13 cellular contexts compared by ENCODE assay signal in the genomic region with DNA sequence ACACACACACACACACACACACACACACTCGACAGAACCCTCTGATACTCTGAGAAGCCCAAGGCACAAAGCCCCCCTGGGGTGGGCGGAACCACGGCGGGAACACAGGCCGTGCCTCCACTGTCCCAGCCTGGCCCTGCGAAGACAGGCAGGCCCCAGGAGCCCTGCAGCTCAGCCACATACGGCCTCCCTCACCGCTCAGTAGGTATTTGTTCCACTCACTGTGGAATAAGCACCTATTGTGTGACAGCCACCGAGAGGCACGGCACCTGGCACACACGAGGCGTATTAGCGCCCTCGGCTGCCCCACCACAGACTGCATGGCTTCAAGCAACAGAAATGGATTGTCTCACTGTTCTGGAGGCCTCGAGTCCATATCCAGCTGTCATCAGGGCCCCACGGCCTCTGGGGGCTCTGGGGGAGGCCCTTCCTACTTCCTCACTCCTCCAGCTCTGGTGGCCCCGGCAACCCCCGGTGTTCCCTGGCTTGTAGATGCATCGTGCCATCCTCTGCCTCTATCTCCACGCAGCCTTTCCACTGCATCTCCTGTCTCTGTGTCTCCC.
DNase-seq lines count a peak whose midpoint lies in the region; ATAC-seq, FAIRE-seq and TF ChIP-seq lines count a peak whose summit lies in the region.
"Had no signal": no experiment of that assay in that cellular context is flagged by ENCODE, and none has a peak within 500 bp of the region (broad histone marks: within the 10 kb centered on the region; RNA-seq: fewer than 3 reads in every experiment).

No MANE protein-coding gene starts in this region.

- dilution Hi-C loops in IMR-90 (cut with HindIII; ENCODE audit: low sequenced_read_pairs, unreplicated experiment), result no loop called here

- no peaks in the 10 kb centered on the region for H3K9me3 Mint-ChIP-seq in nephron progenitor cell

- H2AK5ac ChIP-seq in IMR-90 (ENCODE audit: low read depth, low read length) (peak overlapping the region; percentile 71), H1 (ENCODE audit: low read depth, low read length) (peak overlapping the region; percentile 89)

- H3K9me3 ChIP-seq in IMR-90 (ENCODE audit: control insufficient read depth, insufficient read depth, low read length), result no peaks in the 10 kb centered on the region
- H3K9me3 ChIP-seq in H1 (ENCODE audit: insufficient read depth in 2 of 2, low read depth in 1 of 2, low read length in 1 of 2), result no peaks in the 10 kb centered on the region
- H3K9me3 ChIP-seq: neutrophil had no signal

- H3K79me2 ChIP-seq in H1 (ENCODE audit: control insufficient read depth in 1 of 2, insufficient read depth in 2 of 2, low read length in 2 of 2), result peaks cover 15 to 97% of the 10 kb centered on the region in 2 experiments

- ATAC-seq in IMR-90 (ENCODE audit: low read depth) (no peak), GM21367 (IDR thresholded peaks at IDR 0.05; ENCODE audit: unreplicated experiment) (no peak), GM21717 (IDR thresholded peaks at IDR 0.05; ENCODE audit: unreplicated experiment) (no peak)
- ATAC-seq: esophagus mucosa had no signal

- H2BK20ac ChIP-seq in IMR-90 (ENCODE audit: low read depth, low read length) (no peak overlapping the region), H1 (ENCODE audit: low read length) (0 out of 2 replicates have a peak overlapping the region, but pooled peaks have one; percentile 23)

- BruUV-seq in IMR-90 (replicated peaks; lab: Mats Ljungman, UMichigan), result no TSS peak

- H3K27ac ChIP-seq in IMR-90 (ENCODE audit: insufficient read depth, low read length) (no peak overlapping the region), H1 (ENCODE audit: low read depth, low read length) (peak overlapping the region; percentile 73)
- H3K27ac ChIP-seq: neutrophil had no signal

- CTCF ChIA-PET in IMR-90 (lab: Yijun Ruan, JAX), result no interaction called here
- CTCF ChIA-PET in H1 (lab: Charles Lee; ENCODE audit: partially characterized antibody), result interaction anchor here (0.9 to 4.4 kb wide), 11 partner anchors 8 to 263 kb away, joined by 3 to 20 read pairs (median 3); no protein-coding TSS in a partner anchor

- H4K20me1 ChIP-seq in IMR-90 (ENCODE audit: insufficient read depth, low read length) (peaks cover 99% of the 10 kb centered on the region), H1 (replicated peaks in 1 of 2; ENCODE audit: control insufficient read depth in 1 of 2, insufficient read depth in 2 of 2, low read length in 2 of 2) (peaks cover 33 to 50% of the 10 kb centered on the region in 2 experiments)

- peak overlapping the region; percentile 96 for H2BK12ac ChIP-seq in H1 (ENCODE audit: low read depth, low read length)

- POLR2A ChIA-PET in IMR-90 (lab: Charles Lee; ENCODE audit: unreplicated experiment), result no interaction called here
- POLR2A ChIA-PET in H1 (lab: Charles Lee; ENCODE audit: partially characterized antibody), result interaction anchor here (0.7 to 3.7 kb wide), 8 partner anchors 9 to 112 kb away, joined by 3 to 32 read pairs (median 4); no protein-coding TSS in a partner anchor

- H3K18ac ChIP-seq in IMR-90 (ENCODE audit: low read depth, low read length) (no peak overlapping the region), H1 (ENCODE audit: extremely low read depth, low read length) (peak overlapping the region; percentile 52)

- peaks cover 34% of the 10 kb centered on the region for H3K4me1 ChIP-seq in IMR-90 (ENCODE audit: control insufficient read depth, insufficient read depth, low read length)
- peaks cover 7 to 67% (median 46%) of the 10 kb centered on the region in 4 experiments for H3K4me1 ChIP-seq in H1 (replicated peaks in 1 of 4; ENCODE audit: control insufficient read depth in 3 of 4, insufficient read depth in 4 of 4, low read length in 3 of 4)

- peak overlapping the region; percentile 18 for H3K4me3 Mint-ChIP-seq in nephron progenitor cell

- H4K5ac ChIP-seq in IMR-90 (ENCODE audit: low read depth, low read length), result 0 out of 2 replicates have a peak overlapping the region, but pooled peaks have one; percentile 16
- no peak overlapping the region for H4K5ac ChIP-seq in H1 (ENCODE audit: insufficient read length, low read depth, low read length)

- TF ChIP-seq EP300 in H1 (IDR thresholded peaks at IDR 0.05; ENCODE audit: borderline replicate concordance in 1 of 2, low read depth in 2 of 2, low read length in 2 of 2), result no peak

- H3K79me1 ChIP-seq in IMR-90 (ENCODE audit: low read depth in 1 of 2, low read length in 2 of 2), result peaks cover 35 to 97% of the 10 kb centered on the region in 2 experiments
- peaks cover 54% of the 10 kb centered on the region for H3K79me1 ChIP-seq in H1 (ENCODE audit: low read depth, low read length)

- intact Hi-C loops in IMR-90 (cut with micrococcal nuclease), result no loop called here

- peaks cover 30% of the 10 kb centered on the region for H3K9me1 ChIP-seq in IMR-90 (ENCODE audit: insufficient read depth, low read length)

- TF ChIP-seq POLR2A in IMR-90 (IDR thresholded peaks at IDR 0.05; ENCODE audit: low read depth, low read length) (no peak), H1 (IDR thresholded peaks at IDR 0.05; ENCODE audit: control extremely low read depth in 1 of 2, low read depth in 2 of 2, low read length in 2 of 2) (no peak)

- H4K91ac ChIP-seq in IMR-90 (ENCODE audit: insufficient read depth, low read depth, low read length), result peak overlapping the region; percentile 33; the same call in 1 of the 2 replicates
- no peak overlapping the region for H4K91ac ChIP-seq in H1 (replicated peaks; ENCODE audit: insufficient read length, low read length)

- H3K4me2 ChIP-seq in IMR-90 (ENCODE audit: low read depth, low read length) (no peak overlapping the region), H1 (ENCODE audit: insufficient read depth in 1 of 2, low read depth in 2 of 2, low read length in 2 of 2) (peak overlapping the region in 1 of 2 experiments; percentile 13; a peak in 1 of 4 replicates)

- 0 out of 4 replicates have a peak overlapping the region, but pooled peaks of 1 of the 2 experiments have one; percentile 13 for H4K8ac ChIP-seq in IMR-90 (ENCODE audit: low read depth in 2 of 2, low read length in 2 of 2)
- H4K8ac ChIP-seq in H1 (ENCODE audit: extremely low read depth, insufficient read depth, low read length), result no peak overlapping the region

- H3K36me3 Mint-ChIP-seq in nephron progenitor cell (ENCODE audit: low read depth), result peaks cover 6% of the 10 kb centered on the region

- H3K4ac ChIP-seq in IMR-90 (ENCODE audit: low read depth, low read length) (peak overlapping the region; percentile 81), H1 (replicated peaks; ENCODE audit: insufficient read length, low read depth, low read length) (no peak overlapping the region)

- H3K36me3 ChIP-seq in IMR-90 (ENCODE audit: control insufficient read depth, insufficient read depth, low read length) (0 out of 2 replicates have a peak, but pooled peaks cover 2% of the 10 kb centered on the region), H1 (ENCODE audit: control insufficient read depth in 2 of 4, insufficient read depth in 4 of 4, low read length in 3 of 4) (no peaks in the 10 kb centered on the region)
- H3K36me3 ChIP-seq: neutrophil had no signal

- H2AFZ ChIP-seq in IMR-90 (replicated peaks; ENCODE audit: low read length, poor library complexity), result no peak overlapping the region
- H2AFZ ChIP-seq in H1 (ENCODE audit: low read length), result no peak overlapping the region

- H2BK5ac ChIP-seq in IMR-90 (ENCODE audit: low read depth, low read length, poor library complexity, severe bottlenecking), result no peak overlapping the region
- H2BK5ac ChIP-seq in H1 (ENCODE audit: low read depth, low read length), result peak overlapping the region; percentile 92

- peak overlapping the region; percentile 18; the same call in 1 of the 2 replicates for H2BK120ac ChIP-seq in IMR-90 (ENCODE audit: low read depth, low read length)
- H2BK120ac ChIP-seq in H1 (replicated peaks; ENCODE audit: low read depth, low read length), result no peak overlapping the region

- DNase-seq in Ammon's horn (ENCODE audit: low spot score), result peak; percentile 49
- DNase-seq in IMR-90, result no peak
- peak in 1 of 2 experiments; percentile 61 for DNase-seq in H1 (ENCODE audit: low read depth in 1 of 2, low spot score in 2 of 2)
- no peak for DNase-seq in nephron progenitor cell
- no peak for DNase-seq in germinal center (ENCODE audit: low spot score)
- no peak for DNase-seq in cerebellum (ENCODE audit: low spot score)
- DNase-seq: activated CD4-positive, CD25-positive, alpha-beta regulatory T cell treated with anti-CD3 and anti-CD28 coated beads, Interleukin-2, amount 50 U/mL, for 72 hours; activated T-cell treated with anti-CD3 and anti-CD28 coated beads, Interleukin-2, amount 50 U/mL, for 48 hours; AML-193 had no signal

- H3K14ac ChIP-seq in IMR-90 (replicated peaks; ENCODE audit: low read depth, low read length), result 0 out of 2 replicates have a peak overlapping the region, but pooled peaks have one; percentile 26
- no peak overlapping the region for H3K14ac ChIP-seq in H1 (ENCODE audit: insufficient read length)

- H3K4me1 Mint-ChIP-seq in nephron progenitor cell, result peaks cover 82% of the 10 kb centered on the region

- H3K23ac ChIP-seq in IMR-90 (ENCODE audit: low read depth, low read length), result no peak overlapping the region
- no peak overlapping the region for H3K23ac ChIP-seq in H1 (ENCODE audit: insufficient read length)

- TF ChIP-seq RAD21 in IMR-90 (IDR thresholded peaks at IDR 0.05; ENCODE audit: low read length) (no peak), H1 (IDR thresholded peaks at IDR 0.05 in 1 of 2, conservative IDR thresholded peaks at IDR 0.05 in 1 of 2; ENCODE audit: low read depth in 2 of 2, low read length in 2 of 2) (no peak)

- no peak overlapping the region for H2AK9ac ChIP-seq in IMR-90 (replicated peaks; ENCODE audit: low read depth, low read length, poor library complexity)

- H2BK15ac ChIP-seq in IMR-90 (ENCODE audit: low read depth, low read length) (peak overlapping the region; percentile 81; the same call in 1 of the 3 replicates), H1 (ENCODE audit: low read length) (peak overlapping the region; percentile 75; the same call in 1 of the 2 replicates)

- H3K23me2 ChIP-seq in H1 (ENCODE audit: low read depth, low read length), result peaks cover 4% of the 10 kb centered on the region

- H3K56ac ChIP-seq in IMR-90 (ENCODE audit: extremely low read depth, insufficient read depth, low read length), result no peak overlapping the region
- no peak overlapping the region for H3K56ac ChIP-seq in H1 (replicated peaks; ENCODE audit: insufficient read length, low read depth, low read length)

- peak overlapping the region; percentile 69 for H3K27ac Mint-ChIP-seq in nephron progenitor cell

- H3K9ac ChIP-seq in IMR-90 (ENCODE audit: low read depth, low read length) (no peak overlapping the region), H1 (replicated peaks in 1 of 4; ENCODE audit: extremely low read depth in 1 of 4, low read depth in 3 of 4, low read length in 3 of 4) (peak overlapping the region in 2 of 4 experiments; percentile 4; a peak in 2 of 7 replicates)

- no peak overlapping the region for H3K4me3 ChIP-seq in IMR-90 (ENCODE audit: insufficient read depth, low read depth, low read length)
- H3K4me3 ChIP-seq in H1 (ENCODE audit: extremely low read depth in 1 of 4, insufficient read depth in 2 of 4, low read depth in 3 of 4, low read length in 4 of 4), result no peak overlapping the region

- H3K27me3 ChIP-seq in IMR-90 (ENCODE audit: control insufficient read depth, insufficient read depth, low read length), result no peaks in the 10 kb centered on the region
- no peaks in the 10 kb centered on the region for H3K27me3 ChIP-seq in H1 (replicated peaks in 1 of 4; ENCODE audit: control insufficient read depth in 3 of 4, extremely low read depth in 1 of 4, insufficient read depth in 3 of 4, low read length in 3 of 4)
- H3K27me3 ChIP-seq: neutrophil had no signal

- in situ Hi-C loops in IMR-90 (cut with MboI; ENCODE audit: low sequenced_read_pairs), result no loop called here

- peaks cover 14% of the 10 kb centered on the region for H3K27me3 Mint-ChIP-seq in nephron progenitor cell (ENCODE audit: low read depth, poor library complexity)

- no peak for FAIRE-seq in H1 (lab: Jason Lieb, UNC)

- WGBS in IMR-90 (ENCODE audit: extremely low coverage in 2 of 2, insufficient read length in 1 of 2), 2 experiments, result 81% methylated on average over 9 of the region's 20 CpGs; no CpG with 5 or more reads in 1 of the 2 experiments
- WGBS in H1 (ENCODE audit: extremely low coverage in 1 of 2, insufficient coverage in 1 of 2, insufficient read length in 1 of 2, insufficient replicate concordance in 2 of 2, low coverage in 1 of 2, low lambda C conversion rate in 2 of 2, missing lambda C conversion rate in 1 of 2), 2 experiments, result 80% methylated on average over 20 of the region's 20 CpGs; no CpG with 5 or more reads in 1 of the 2 experiments

- TF ChIP-seq CTCF in IMR-90 (conservative IDR thresholded peaks at IDR 0.05; ENCODE audit: low read depth, low read length) (no peak), H1 (IDR thresholded peaks at IDR 0.05; ENCODE audit: control extremely low read depth in 1 of 3, insufficient read depth in 1 of 3, low read depth in 1 of 3, low read length in 3 of 3) (no peak), nephron progenitor cell (IDR thresholded peaks at IDR 0.05) (no peak)
